ENCODE assay signal across 10 cellular contexts in genomic region chr17:7392696-7393612, GRCh38. TPM values are rescaled to one million over a fixed set of nuclear protein-coding genes. Genes with fewer than 3 reads are reported as not detected.
DNase-seq lines count a peak whose midpoint lies in the region; ATAC-seq, FAIRE-seq and TF ChIP-seq lines count a peak whose summit lies in the region.
"Had no signal": no experiment of that assay in that cellular context is flagged by ENCODE, and none has a peak within 500 bp of the region (broad histone marks: within the 10 kb centered on the region; RNA-seq: fewer than 3 reads in every experiment).

No MANE protein-coding gene starts in this region.

- H3K9me3 ChIP-seq in gastroesophageal sphincter (no peaks in the 10 kb centered on the region), sigmoid colon (no peaks in the 10 kb centered on the region), body of pancreas (no peaks in the 10 kb centered on the region)

- peak overlapping the region; percentile 90 for H3K4me3 ChIP-seq in WI38 (ENCODE audit: low read depth, low read length)
- H3K4me3 ChIP-seq in gastroesophageal sphincter = peak overlapping the region; percentile 90
- H3K4me3 ChIP-seq in sigmoid colon = peak overlapping the region; percentile 68 to 79 (median 70)
- H3K4me3 ChIP-seq in body of pancreas = no peak overlapping the region

- H3K36me3 ChIP-seq in gastroesophageal sphincter (peaks cover 0 to 46% of the 10 kb centered on the region in 2 donors), sigmoid colon (peaks cover 0 to 36% (median 12%) of the 10 kb centered on the region in 4 donors), body of pancreas (replicated peaks in 1 of 2; ENCODE audit: insufficient read depth in 1 of 2, low read depth in 2 of 2) (peaks cover 0 to 6% of the 10 kb centered on the region in 2 donors)

- peak; percentile 23 for FAIRE-seq in GM12891 (lab: Jason Lieb, UNC)

- TF ChIP-seq EP300 in gastroesophageal sphincter (IDR thresholded peaks at IDR 0.05) = no peak
- no peak for TF ChIP-seq EP300 in sigmoid colon (IDR thresholded peaks at IDR 0.05)

- DNase-seq in GM12891 (ENCODE audit: insufficient read length, low spot score) (no peak), sigmoid colon (no peak), NAMALWA (ENCODE audit: low spot score) (no peak), NCI-H510A (lab: John Stamatoyannopoulos, UW) (no peak), kidney glomerular epithelial cell (lab: John Stamatoyannopoulos, UW) (no peak), body of pancreas (no peak)
- DNase-seq: amniotic stem cell, NCI-H1048 had no signal

- H3K27me3 ChIP-seq in gastroesophageal sphincter (no peaks in the 10 kb centered on the region), sigmoid colon (no peaks in the 10 kb centered on the region), body of pancreas (no peaks in the 10 kb centered on the region)

- H3K4me1 ChIP-seq in gastroesophageal sphincter (peaks cover 2 to 35% (median 16%) of the 10 kb centered on the region in 3 donors), sigmoid colon (peaks cover 0 to 25% (median 19%) of the 10 kb centered on the region in 4 donors), body of pancreas (peaks cover 20% of the 10 kb centered on the region)

- intact Hi-C loops in sigmoid colon (cut with DNase I) (no loop called here), body of pancreas (cut with DNase I) (no loop called here)

- TF ChIP-seq CTCF in WI38 (IDR thresholded peaks at IDR 0.05; ENCODE audit: low read depth, low read length) (no peak), gastroesophageal sphincter (IDR thresholded peaks at IDR 0.05) (no peak), sigmoid colon (IDR thresholded peaks at IDR 0.05) (no peak), body of pancreas (IDR thresholded peaks at IDR 0.05) (no peak)

- no peak for ATAC-seq in gastroesophageal sphincter
- no peak for ATAC-seq in body of pancreas

- TF ChIP-seq POLR2A in GM12891 (IDR thresholded peaks at IDR 0.05; ENCODE audit: low read depth, low read length) (no peak), gastroesophageal sphincter (IDR thresholded peaks at IDR 0.05) (no peak), sigmoid colon (IDR thresholded peaks at IDR 0.05) (no peak), body of pancreas (IDR thresholded peaks at IDR 0.05) (no peak)

- 53% methylated on average over 3 of the region's 42 CpGs; no CpG with 5 or more reads in 1 of the 2 donors for WGBS in gastroesophageal sphincter (ENCODE audit: low coverage in 1 of 2), 2 donors
- WGBS in sigmoid colon, 2 donors = 75 to 81% methylated on average over 42 of the region's 42 CpGs
- 73 to 86% methylated on average over 13 to 27 of the region's 42 CpGs for WGBS in body of pancreas, 2 donors

- H3K27ac ChIP-seq in gastroesophageal sphincter (peak overlapping the region in 3 of 4 donors; percentile 91 to 96 (median 92)), sigmoid colon (peak overlapping the region in 3 of 4 donors; percentile 90 to 93 (median 91)), body of pancreas (no peak overlapping the region)

TF ChIP-seq in GM12891, 5 proteins besides CTCF, POLR2A, EP300 and RAD21:
- TF ChIP-seq POU2F2 (IDR thresholded peaks at IDR 0.05; ENCODE audit: low read depth, low read length) = no peak
- no peak for TF ChIP-seq TAF1 (IDR thresholded peaks at IDR 0.05; ENCODE audit: low read depth, low read length)
- TF ChIP-seq POLR2AphosphoS5 (IDR thresholded peaks at IDR 0.05; ENCODE audit: low read depth, low read length) = no peak
- no peak for TF ChIP-seq PAX5 (IDR thresholded peaks at IDR 0.05; ENCODE audit: insufficient read depth, low read length, severe bottlenecking)
- TF ChIP-seq SPI1 (IDR thresholded peaks at IDR 0.05; ENCODE audit: low read depth, low read length) = no peak

RNA-seq across cellular contexts. Expression of gene PLSCR3, which starts 1.4 kb away (rescaled TPM):
- polyA plus RNA-seq in GM12891 (2012; ENCODE audit: low read depth, missing spikeins) = 26.9 TPM
- total RNA-seq in gastroesophageal sphincter = 10 to 100 TPM; 16.8 to 38.1 (median 17.7) TPM
- total RNA-seq in sigmoid colon = 10 to 100 TPM; 10.4 to 18.3 (median 14.2) TPM
- polyA plus RNA-seq in sigmoid colon = 10 to 100 TPM; 11.6 to 27.2 (median 18.0) TPM
- 10 to 100 TPM; 13.2 to 15.8 TPM for total RNA-seq in body of pancreas

RNA-seq across cellular contexts. Expression of gene TMEM256, which starts 10.9 kb away (rescaled TPM):
- 190 TPM for polyA plus RNA-seq in GM12891 (2012; ENCODE audit: low read depth, missing spikeins)
- total RNA-seq in gastroesophageal sphincter = 10 to 100 TPM; 31.1 to 66.6 (median 57.8) TPM
- 100 to 1,000 TPM in 2 of 4 donors, 10 to 100 TPM in 2; 19.0 to 152 (median 99.7) TPM for total RNA-seq in sigmoid colon
- polyA plus RNA-seq in sigmoid colon = 100 to 1,000 TPM; 150 to 357 (median 235) TPM
- 10 to 100 TPM; 14.5 to 21.8 TPM for total RNA-seq in body of pancreas

RNA-seq across cellular contexts. Expression of gene TNK1, which starts 12.1 kb away (rescaled TPM):
- polyA plus RNA-seq in GM12891 (2012; ENCODE audit: low read depth, missing spikeins) = 1.1 TPM
- total RNA-seq in gastroesophageal sphincter = 1 to 10 TPM; 2.0 to 4.4 (median 3.5) TPM
- 1 to 10 TPM; 2.1 to 5.4 (median 3.4) TPM for total RNA-seq in sigmoid colon
- 10 to 100 TPM in 2 of 3 donors, 1 to 10 TPM in 1; 8.4 to 14.6 (median 10.4) TPM for polyA plus RNA-seq in sigmoid colon
- total RNA-seq in body of pancreas = 10 to 100 TPM; 12.7 to 15.8 TPM

RNA-seq across cellular contexts. Expression of gene NLGN2, which starts 14.7 kb away (rescaled TPM):
- 0.35 TPM for polyA plus RNA-seq in GM12891 (2012; ENCODE audit: low read depth, missing spikeins)
- total RNA-seq in gastroesophageal sphincter = 10 to 100 TPM in 3 of 4 donors, 1 to 10 TPM in 1; 9.9 to 28.4 (median 14.4) TPM
- total RNA-seq in sigmoid colon = 10 to 100 TPM in 2 of 4 donors, 1 to 10 TPM in 2; 6.8 to 18.8 (median 10.4) TPM
- polyA plus RNA-seq in sigmoid colon = 1 to 10 TPM in 1 of 3 donors, under 1 TPM in 2; 0.60 to 8.9 (median 0.69) TPM
- 1 to 10 TPM; 5.2 to 6.3 TPM for total RNA-seq in body of pancreas

RNA-seq across cellular contexts. Expression of gene SPEM1, which starts 27.2 kb away (rescaled TPM):
- polyA plus RNA-seq in GM12891 (2012; ENCODE audit: low read depth, missing spikeins) = not detected
- not detected for total RNA-seq in gastroesophageal sphincter
- not detected for total RNA-seq in sigmoid colon
- polyA plus RNA-seq in sigmoid colon = not detected
- not detected for total RNA-seq in body of pancreas

Comparison
In these comparisons a context has a peak if more than half of its experiments do, and no peak if none do; other contexts are left out.
1. H3K4me3 ChIP-seq: peak in WI38 (single experiment), gastroesophageal sphincter (2 of 2) and sigmoid colon (4 of 4); none in body of pancreas (0 of 2).
2. H3K27ac ChIP-seq: peak in gastroesophageal sphincter (3 of 4) and sigmoid colon (3 of 4); none in body of pancreas (0 of 4).